In genomic region chr7:105830405-105831218, GRCh38 we compare ENCODE assay signal across 1 cellular context.
TF ChIP-seq lines count a peak whose summit lies in the region.

No MANE protein-coding gene starts in this region.

TF ChIP-seq in HepG2, 621 proteins besides CTCF, POLR2A, EP300 and RAD21 (continued from another document and continues in another):
- peak; percentile 83 for TF ChIP-seq ARID3A (IDR thresholded peaks at IDR 0.05; ENCODE audit: low read depth, low read length)
- TF ChIP-seq CREB1 (IDR thresholded peaks at IDR 0.05): 0 out of 2 replicates have a peak, but pooled peaks have one; percentile 2
- TF ChIP-seq CREB1 (CRISPR knock-in tag; IDR thresholded peaks at IDR 0.05): no peak
- peak; percentile 42; the same call in 1 of the 2 replicates for TF ChIP-seq ZNF652 (CRISPR knock-in tag; IDR thresholded peaks at IDR 0.05; ENCODE audit: borderline replicate concordance, low read depth)
- TF ChIP-seq YY1 (IDR thresholded peaks at IDR 0.05; ENCODE audit: insufficient read depth, insufficient replicate concordance, low read depth, low read length): no peak
- TF ChIP-seq RARA (CRISPR knock-in tag; IDR thresholded peaks at IDR 0.05): peak; percentile 44
- no peak for TF ChIP-seq ZSCAN25 (CRISPR knock-in tag; IDR thresholded peaks at IDR 0.05)
- TF ChIP-seq PHF8 (CRISPR knock-in tag; IDR thresholded peaks at IDR 0.05): no peak
- TF ChIP-seq STAT5B (CRISPR knock-in tag; IDR thresholded peaks at IDR 0.05): no peak
- TF ChIP-seq MTF1 (CRISPR knock-in tag; IDR thresholded peaks at IDR 0.05): no peak
- no peak for TF ChIP-seq ZC3H4 (CRISPR knock-in tag; IDR thresholded peaks at IDR 0.05; ENCODE audit: borderline replicate concordance)
- TF ChIP-seq PAX8 (CRISPR knock-in tag; IDR thresholded peaks at IDR 0.05; ENCODE audit: borderline replicate concordance): no peak
- no peak for TF ChIP-seq AKNA (CRISPR knock-in tag; IDR thresholded peaks at IDR 0.05; ENCODE audit: borderline replicate concordance)
- 0 out of 2 replicates have a peak, but pooled peaks have one; percentile 41 for TF ChIP-seq IRF2 (CRISPR knock-in tag; IDR thresholded peaks at IDR 0.05)
- peak; percentile 35; the same call in 1 of the 2 replicates for TF ChIP-seq MED1 (CRISPR knock-in tag; IDR thresholded peaks at IDR 0.05)
- no peak for TF ChIP-seq POGK (CRISPR knock-in tag; conservative IDR thresholded peaks at IDR 0.05)
- TF ChIP-seq NFYC (CRISPR knock-in tag; IDR thresholded peaks at IDR 0.05): no peak
- no peak for TF ChIP-seq ATF4 (CRISPR knock-in tag; IDR thresholded peaks at IDR 0.05)
- TF ChIP-seq ZNF850 (CRISPR knock-in tag; conservative IDR thresholded peaks at IDR 0.05): no peak
- no peak for TF ChIP-seq ZNF740 (CRISPR knock-in tag; IDR thresholded peaks at IDR 0.05)
- TF ChIP-seq NAIF1 (CRISPR knock-in tag; IDR thresholded peaks at IDR 0.05; ENCODE audit: borderline replicate concordance): no peak
- TF ChIP-seq RCOR2 (CRISPR knock-in tag; IDR thresholded peaks at IDR 0.05): no peak
- no peak for TF ChIP-seq ERF (CRISPR knock-in tag; IDR thresholded peaks at IDR 0.05)
- no peak for TF ChIP-seq ATF7 (IDR thresholded peaks at IDR 0.05)
- no peak for TF ChIP-seq ATF7 (CRISPR knock-in tag; IDR thresholded peaks at IDR 0.05)
- TF ChIP-seq KMT2B (CRISPR knock-in tag; IDR thresholded peaks at IDR 0.05): no peak
- no peak for TF ChIP-seq CEBPZ (IDR thresholded peaks at IDR 0.05; ENCODE audit: low read length)
- TF ChIP-seq TEF (CRISPR knock-in tag; IDR thresholded peaks at IDR 0.05): no peak
- TF ChIP-seq ZNF883 (CRISPR knock-in tag; IDR thresholded peaks at IDR 0.05; ENCODE audit: not compliant biosample characterization): no peak
- no peak for TF ChIP-seq GFI1 (CRISPR knock-in tag; IDR thresholded peaks at IDR 0.05; ENCODE audit: borderline replicate concordance)
- no peak for TF ChIP-seq ZBTB3 (CRISPR knock-in tag; IDR thresholded peaks at IDR 0.05; ENCODE audit: borderline replicate concordance, low read depth)
- TF ChIP-seq SAFB2 (CRISPR knock-in tag; IDR thresholded peaks at IDR 0.05; ENCODE audit: borderline replicate concordance, low read depth): no peak
- no peak for TF ChIP-seq ZNF382 (CRISPR knock-in tag; IDR thresholded peaks at IDR 0.05; ENCODE audit: borderline replicate concordance)
- TF ChIP-seq ZNF510 (CRISPR knock-in tag; IDR thresholded peaks at IDR 0.05; ENCODE audit: low read depth): no peak
- TF ChIP-seq ZSCAN5A (CRISPR knock-in tag; IDR thresholded peaks at IDR 0.05; ENCODE audit: borderline replicate concordance): no peak
- TF ChIP-seq ETV5 (CRISPR knock-in tag; IDR thresholded peaks at IDR 0.05; ENCODE audit: borderline replicate concordance): peak; percentile 56; the same call in 1 of the 2 replicates
- no peak for TF ChIP-seq HBP1 (CRISPR knock-in tag; IDR thresholded peaks at IDR 0.05; ENCODE audit: low read depth)
